ENCODE assay signal across 21 cellular contexts in genomic region chr10:129861776-129862530, GRCh38.
"Had no signal": no experiment of that assay in that cellular context is flagged by ENCODE, and none has a peak within 500 bp of the region (broad histone marks: within the 10 kb centered on the region; RNA-seq: fewer than 3 reads in every experiment).

No MANE protein-coding gene starts in this region.

- H3K27ac ChIP-seq: colonic mucosa, dorsolateral prefrontal cortex, esophagus muscularis mucosa, gastrocnemius medialis, right lobe of liver, upper lobe of left lung had no signal

- H3K27ac Mint-ChIP-seq: activated CD4-positive, alpha-beta memory T cell treated with anti-CD3 and anti-CD28 coated beads, Interleukin-2, amount 10 ng/mL, durations not matched to agents 7 days and 5 days; activated CD4-positive, alpha-beta T cell treated with anti-CD3 and anti-CD28 coated beads, Interleukin-2, amount 10 ng/mL, durations not matched to agents 24 days and 14 days; activated naive CD4-positive, alpha-beta T cell treated with anti-CD3 and anti-CD28 coated beads for 36 hours; activated T-cell treated with anti-CD3 and anti-CD28 coated beads, Interleukin-2, amount 50 U/mL, for 72 hours; stimulated activated naive B cell treated with anti-CD40 and anti-IgM and Interleukin-4, amounts not matched to agents 10 μg/mL and 1 μg/mL and 100 μg/mL, for 72 hours had no signal

- H3K4me1 Mint-ChIP-seq: activated CD4-positive, alpha-beta memory T cell treated with anti-CD3 and anti-CD28 coated beads, Interleukin-2, amount 10 ng/mL, durations not matched to agents 7 days and 5 days; activated CD4-positive, alpha-beta T cell treated with anti-CD3 and anti-CD28 coated beads, Interleukin-2, amount 10 ng/mL, durations not matched to agents 24 days and 14 days had no signal

- H3K36me3 Mint-ChIP-seq: stimulated activated naive B cell treated with anti-CD40 and anti-IgM and Interleukin-4, amounts not matched to agents 10 μg/mL and 1 μg/mL and 100 μg/mL, for 72 hours had no signal

- H3K27me3 Mint-ChIP-seq: activated CD4-positive, alpha-beta memory T cell treated with anti-CD3 and anti-CD28 coated beads, Interleukin-2, amount 10 ng/mL, durations not matched to agents 7 days and 5 days; activated CD4-positive, alpha-beta T cell treated with anti-CD3 and anti-CD28 coated beads, Interleukin-2, amount 10 ng/mL, durations not matched to agents 24 days and 14 days; stimulated activated naive B cell treated with anti-CD40 and anti-IgM and Interleukin-4, amounts not matched to agents 10 μg/mL and 1 μg/mL and 100 μg/mL, for 72 hours had no signal

- DNase-seq: activated CD4-positive, alpha-beta memory T cell treated with anti-CD3 and anti-CD28 coated beads, Interleukin-2, amount 10 ng/mL, durations not matched to agents 7 days and 5 days; activated CD4-positive, alpha-beta T cell treated with anti-CD3 and anti-CD28 coated beads, Interleukin-2, amount 10 ng/mL, durations not matched to agents 24 days and 14 days; activated effector memory CD4-positive, alpha-beta T cell treated with Interleukin-2 at 50 U/mL for 16 hours; activated naive CD4-positive, alpha-beta T cell treated with anti-CD3 and anti-CD28 coated beads for 36 hours; activated T-cell treated with anti-CD3 and anti-CD28 coated beads, Interleukin-2, amount 50 U/mL, for 72 hours; amygdala; colonic mucosa; dorsolateral prefrontal cortex; gastrocnemius medialis; head of caudate nucleus; hypothalamus; islet precursor cell; left cardiac atrium; mesenchymal stem cell; mucosa of descending colon; right lobe of liver; stimulated activated CD4-positive, alpha-beta T cell treated with anti-CD3 and anti-CD28 coated beads, Interleukin-15, amount 100 ng/mL, for 24 hours; stimulated activated naive B cell treated with anti-CD40 and anti-IgM and Interleukin-4, amounts not matched to agents 10 μg/mL and 1 μg/mL and 100 μg/mL, for 72 hours; upper lobe of left lung had no signal

- ATAC-seq: activated T-cell treated with anti-CD3 and anti-CD28 coated beads, Interleukin-2, amount 50 U/mL, for 72 hours; gastrocnemius medialis; left cardiac atrium; mucosa of descending colon; right lobe of liver; stimulated activated naive B cell treated with anti-CD40 and anti-IgM and Interleukin-4, amounts not matched to agents 10 μg/mL and 1 μg/mL and 100 μg/mL, for 72 hours had no signal

- FAIRE-seq: bronchial epithelial cell had no signal

- H3K9me3 Mint-ChIP-seq: activated CD4-positive, alpha-beta memory T cell treated with anti-CD3 and anti-CD28 coated beads, Interleukin-2, amount 10 ng/mL, durations not matched to agents 7 days and 5 days; activated CD4-positive, alpha-beta T cell treated with anti-CD3 and anti-CD28 coated beads, Interleukin-2, amount 10 ng/mL, durations not matched to agents 24 days and 14 days; activated naive CD4-positive, alpha-beta T cell treated with anti-CD3 and anti-CD28 coated beads for 36 hours; activated T-cell treated with anti-CD3 and anti-CD28 coated beads, Interleukin-2, amount 50 U/mL, for 72 hours; stimulated activated naive B cell treated with anti-CD40 and anti-IgM and Interleukin-4, amounts not matched to agents 10 μg/mL and 1 μg/mL and 100 μg/mL, for 72 hours had no signal

- H3K4me3 Mint-ChIP-seq: activated CD4-positive, alpha-beta memory T cell treated with anti-CD3 and anti-CD28 coated beads, Interleukin-2, amount 10 ng/mL, durations not matched to agents 7 days and 5 days; activated CD4-positive, alpha-beta T cell treated with anti-CD3 and anti-CD28 coated beads, Interleukin-2, amount 10 ng/mL, durations not matched to agents 24 days and 14 days; activated naive CD4-positive, alpha-beta T cell treated with anti-CD3 and anti-CD28 coated beads for 36 hours; activated T-cell treated with anti-CD3 and anti-CD28 coated beads, Interleukin-2, amount 50 U/mL, for 72 hours; stimulated activated naive B cell treated with anti-CD40 and anti-IgM and Interleukin-4, amounts not matched to agents 10 μg/mL and 1 μg/mL and 100 μg/mL, for 72 hours had no signal

- H3K9me3 ChIP-seq: colonic mucosa, gastrocnemius medialis, mucosa of descending colon, right lobe of liver, upper lobe of left lung had no signal

- H3K27me3 ChIP-seq: colonic mucosa, gastrocnemius medialis, right lobe of liver, upper lobe of left lung had no signal
